Comparison of ENCODE assay signal across 13 cellular contexts in the genomic region with DNA sequence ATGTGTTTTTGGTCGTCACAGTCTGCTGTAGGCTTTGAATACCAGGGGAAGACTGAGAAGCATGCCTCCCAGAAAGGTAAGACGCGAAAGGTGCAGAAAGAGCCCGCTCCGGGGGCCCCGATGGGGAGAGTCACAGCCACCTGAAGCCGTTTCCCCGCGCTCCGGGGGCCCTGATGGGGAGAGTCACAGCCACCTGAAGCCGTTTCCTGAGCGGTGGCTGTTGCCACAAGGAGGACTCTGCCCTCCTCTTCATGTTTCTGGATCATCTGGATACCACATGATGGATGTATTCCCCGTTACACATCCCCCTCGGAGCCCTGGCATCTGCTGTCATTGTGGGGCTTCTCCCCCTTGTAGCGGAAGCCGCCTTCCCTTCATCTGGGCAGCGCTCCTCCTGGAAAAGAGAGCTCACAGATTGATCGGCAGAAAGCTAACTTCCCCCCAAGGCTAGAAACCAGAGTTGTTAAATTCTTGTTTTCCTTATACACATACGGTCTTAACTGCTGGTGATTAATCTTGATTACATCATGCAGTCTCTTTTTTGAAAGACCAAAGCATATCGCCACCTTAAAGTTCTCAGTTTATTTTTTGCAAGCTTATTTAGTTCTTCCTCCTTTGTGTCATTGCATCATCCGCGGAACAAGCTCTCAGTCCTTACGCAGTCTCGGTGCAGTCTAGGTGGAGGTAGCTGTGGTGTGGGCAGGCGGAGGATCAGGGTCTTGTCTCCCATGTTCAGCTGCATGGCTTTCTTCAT. TPM values are rescaled to one million over a fixed set of nuclear protein-coding genes. Genes with fewer than 3 reads are reported as not detected.
DNase-seq lines count a peak whose midpoint lies in the region; ATAC-seq and TF ChIP-seq lines count a peak whose summit lies in the region.
"Had no signal": no experiment of that assay in that cellular context is flagged by ENCODE, and none has a peak within 500 bp of the region (broad histone marks: within the 10 kb centered on the region; RNA-seq: fewer than 3 reads in every experiment).

No MANE protein-coding gene starts in this region.

- H3K27ac ChIP-seq in mesenchymal stem cell (ENCODE audit: low read length, poor library complexity, severe bottlenecking), result peak overlapping the region; percentile 96
- H3K27ac ChIP-seq: lower lobe of right lung had no signal

- peak overlapping the region; percentile 83 for H2AK5ac ChIP-seq in mesenchymal stem cell (ENCODE audit: low read length, severe bottlenecking)

- H3K4ac ChIP-seq in mesenchymal stem cell (ENCODE audit: low read depth in 1 of 2, low read length in 2 of 2), result no peak overlapping the region

- no peak overlapping the region for H2BK120ac ChIP-seq in mesenchymal stem cell (ENCODE audit: low read depth, low read length)

- H3K4me3 ChIP-seq in astrocyte of the spinal cord (ENCODE audit: low read depth, low read length), result no peak overlapping the region
- no peak overlapping the region for H3K4me3 ChIP-seq in mesenchymal stem cell (ENCODE audit: insufficient read depth in 1 of 2, low read depth in 1 of 2, low read length in 2 of 2)
- H3K4me3 ChIP-seq in MG63, result no peak overlapping the region
- H3K4me3 ChIP-seq: HAP-1, lower lobe of right lung had no signal

- peak overlapping the region; percentile 32 for H3K9ac ChIP-seq in mesenchymal stem cell (ENCODE audit: low read length)

- no peak overlapping the region for H4K8ac ChIP-seq in mesenchymal stem cell (ENCODE audit: low read length)

- H3K79me1 ChIP-seq in mesenchymal stem cell (replicated peaks; ENCODE audit: low read length, poor library complexity, severe bottlenecking), result peaks cover 27% of the 10 kb centered on the region

- no peak overlapping the region for H3K23ac ChIP-seq in mesenchymal stem cell (ENCODE audit: low read length in 2 of 2)

- ATAC-seq in Right ventricle myocardium superior (ENCODE audit: poor library complexity), result no peak
- ATAC-seq in GM18520 (IDR thresholded peaks at IDR 0.05; ENCODE audit: unreplicated experiment), result no peak
- ATAC-seq: lower lobe of right lung had no signal

- in situ Hi-C loops in KBM-7 (cut with MboI; ENCODE audit: low pct_unique_long_range_greater_than_20kb, low sequenced_read_pairs) (no loop called here), astrocyte of the spinal cord (cut with HindIII; ENCODE audit: low sequenced_read_pairs) (no loop called here)

- H3K4me2 ChIP-seq in mesenchymal stem cell (ENCODE audit: low read length, poor library complexity, severe bottlenecking), result peak overlapping the region; percentile 20

- no peak overlapping the region for H4K91ac ChIP-seq in mesenchymal stem cell (ENCODE audit: low read length)

- no peak overlapping the region for H3K14ac ChIP-seq in mesenchymal stem cell (ENCODE audit: low read length in 2 of 2)

- H3K27me3 ChIP-seq in mesenchymal stem cell (ENCODE audit: control insufficient read depth in 1 of 2, insufficient read depth in 1 of 2, low read length in 2 of 2), result no peaks in the 10 kb centered on the region
- no peaks in the 10 kb centered on the region for H3K27me3 ChIP-seq in MG63

- peaks cover 40% of the 10 kb centered on the region for H3K4me1 ChIP-seq in mesenchymal stem cell (ENCODE audit: control insufficient read depth, insufficient read depth, low read depth, low read length)
- H3K4me1 ChIP-seq: HAP-1, lower lobe of right lung had no signal

- intact Hi-C loops in Right ventricle myocardium superior (cut with DNase I), result no loop called here

- no peak overlapping the region for H2AFZ ChIP-seq in mesenchymal stem cell (ENCODE audit: low read depth, low read length)

- H3K36me3 ChIP-seq in mesenchymal stem cell (ENCODE audit: control insufficient read depth in 1 of 2, insufficient read depth in 2 of 2, low read depth in 1 of 2, low read length in 2 of 2) (peaks cover 78 to 94% of the 10 kb centered on the region in 2 experiments), MG63 (peaks cover 79% of the 10 kb centered on the region)

- peak overlapping the region; percentile 90 for H2BK5ac ChIP-seq in mesenchymal stem cell (ENCODE audit: low read depth, low read length, poor library complexity, severe bottlenecking)

- DNase-seq in CD1c-positive myeloid dendritic cell (ENCODE audit: extremely low spot score), result peak; percentile 72
- DNase-seq in KBM-7, result peak; percentile 42
- peak; percentile 21 for DNase-seq in astrocyte of the spinal cord (ENCODE audit: low read depth, low spot score)
- DNase-seq in mesenchymal stem cell, result no peak
- DNase-seq in NCI-H187 (lab: John Stamatoyannopoulos, UW), result no peak
- no peak for DNase-seq in Right ventricle myocardium superior
- DNase-seq in MG63, result no peak
- DNase-seq: CD4-positive, alpha-beta memory T cell; GDM1; lower lobe of right lung; NCI-H1417 treated with DMSO at 0.1 percent for 48 hours had no signal

- no peak for TF ChIP-seq CTCF in astrocyte of the spinal cord (IDR thresholded peaks at IDR 0.05; ENCODE audit: low read depth, low read length)

- no peak overlapping the region for H3K18ac ChIP-seq in mesenchymal stem cell (ENCODE audit: low read depth in 1 of 2, low read length in 2 of 2)

- no peak overlapping the region for H2BK15ac ChIP-seq in mesenchymal stem cell (ENCODE audit: low read depth, poor library complexity, severe bottlenecking)

- no peak overlapping the region for H2BK12ac ChIP-seq in mesenchymal stem cell (ENCODE audit: low read length in 2 of 2)

- 96% methylated on average over 25 of the region's 25 CpGs for WGBS in mesenchymal stem cell

- H3K9me3 ChIP-seq in mesenchymal stem cell (ENCODE audit: control insufficient read depth, low read length) (no peaks in the 10 kb centered on the region), MG63 (no peaks in the 10 kb centered on the region)
- H3K9me3 ChIP-seq: HAP-1, lower lobe of right lung had no signal

RNA-seq across cellular contexts. Expression of gene CTTN, which starts 17.5 kb away (rescaled TPM):
- polyA plus RNA-seq in mesenchymal stem cell (2013, experiment 1 of 2), result 258 TPM
- polyA plus RNA-seq in mesenchymal stem cell (2013, experiment 2 of 2), result 243 TPM
- 156 TPM for total RNA-seq in Right ventricle myocardium superior
- 153 and 159 TPM in 2 replicates for total RNA-seq in MG63 (2014; rRNA removed; shearing (Covaris generic); ENCODE audit: low replicate concordance)

Comparison
In these comparisons a context has a peak if more than half of its experiments do, and no peak if none do; other contexts are left out.
1. DNase-seq: peak in CD1c-positive myeloid dendritic cell (single experiment), KBM-7 (single experiment) and astrocyte of the spinal cord (single experiment); none in mesenchymal stem cell (single experiment), NCI-H187 (0 of 2), Right ventricle myocardium superior (single experiment) and MG63 (single experiment).